25 cellular contexts compared by ENCODE assay signal in the genomic region with DNA sequence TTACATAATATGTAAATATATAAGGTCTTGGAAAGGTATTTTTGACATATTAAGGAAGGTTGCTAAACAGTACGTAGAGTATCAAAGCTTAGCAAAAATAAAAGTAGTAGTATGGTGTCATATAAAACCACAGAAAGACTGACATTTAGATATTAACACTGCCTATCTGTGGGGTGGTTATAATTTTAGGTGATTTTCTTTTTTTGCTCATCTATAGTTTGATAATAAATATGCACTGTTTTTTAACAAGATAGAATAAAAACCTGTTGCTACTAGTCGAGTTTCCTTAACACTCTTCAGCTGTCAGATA.
"Had no signal": no experiment of that assay in that cellular context is flagged by ENCODE, and none has a peak within 500 bp of the region (broad histone marks: within the 10 kb centered on the region; RNA-seq: fewer than 3 reads in every experiment).

No MANE protein-coding gene starts in this region.

- H3K4me1 ChIP-seq: ascending aorta, left lung, lower lobe of right lung, testis, transverse colon had no signal

- H3K27ac Mint-ChIP-seq: activated CD4-positive, alpha-beta memory T cell treated with anti-CD3 and anti-CD28 coated beads for 36 hours; activated T-helper 2 cell treated with anti-CD3 and anti-CD28 coated beads, Interferon-gamma antibody, Interleukin-2, Interleukin-4, amounts not matched to agents 10 μg/mL and 5 μg/mL and 100 μg/mL, durations not matched to agents 14 hours and 24 hours and 36 hours; nephron had no signal

- H3K27ac ChIP-seq: ascending aorta, cardiac muscle cell, coronary artery, dorsolateral prefrontal cortex, left lung, lower lobe of right lung, testis, transverse colon had no signal

- H3K9me3 ChIP-seq: ascending aorta, left lung, lower lobe of right lung, testis, transverse colon had no signal

- H3K36me3 Mint-ChIP-seq: activated CD4-positive, alpha-beta memory T cell treated with anti-CD3 and anti-CD28 coated beads for 36 hours had no signal

- DNase-seq: activated B cell treated with CpG ODN at 0.5 μM for 24 hours; activated CD4-positive, alpha-beta memory T cell treated with anti-CD3 and anti-CD28 coated beads for 36 hours; activated CD4-positive, alpha-beta T cell treated with anti-CD3 and anti-CD28 coated beads for 48 hours; activated CD8-positive, alpha-beta memory T cell treated with anti-CD3 and anti-CD28 coated beads, Interleukin-2, amount 50 U/mL, for 4 hours; activated T-cell treated with anti-CD3 and anti-CD28 coated beads, Interleukin-2, amount 50 U/mL, for 1 hour; cerebellar nuclear complex; dorsolateral prefrontal cortex; effector memory CD4-positive, alpha-beta T cell; left lung; lower lobe of right lung; mesendoderm; posterior cingulate gyrus; right cardiac atrium; stimulated activated CD4-positive, alpha-beta T cell treated with anti-CD3 and anti-CD28 coated beads, Interleukin-15, amount 100 ng/mL, for 24 hours; stimulated activated CD4-positive, alpha-beta T cell treated with anti-CD3 and anti-CD28 coated beads, Interleukin-2, amount 100 ng/mL, for 24 hours; stimulated activated naive CD4-positive, alpha-beta T cell; T-helper 2 cell; testis; transverse colon had no signal

- H3K27me3 Mint-ChIP-seq: activated B cell treated with CpG ODN at 0.5 μM for 24 hours, brain had no signal

- H3K27me3 ChIP-seq: ascending aorta, cardiac muscle cell, dorsolateral prefrontal cortex, left lung, testis, transverse colon had no signal

- ATAC-seq: left lung, lower lobe of right lung, right cardiac atrium had no signal

- H3K4me3 ChIP-seq: ascending aorta, cardiac muscle cell, coronary artery, dorsolateral prefrontal cortex, left lung, lower lobe of right lung, testis, transverse colon had no signal

- H3K36me3 ChIP-seq: cardiac muscle cell, transverse colon had no signal

- H3K4me3 Mint-ChIP-seq: nephron had no signal

- H3K9me3 Mint-ChIP-seq: activated B cell treated with CpG ODN at 0.5 μM for 24 hours; activated CD4-positive, alpha-beta memory T cell treated with anti-CD3 and anti-CD28 coated beads for 36 hours; activated T-helper 2 cell treated with anti-CD3 and anti-CD28 coated beads, Interferon-gamma antibody, Interleukin-2, Interleukin-4, amounts not matched to agents 10 μg/mL and 5 μg/mL and 100 μg/mL, durations not matched to agents 14 hours and 24 hours and 36 hours; nephron had no signal
